In genomic region chr15:77181305-77182074, GRCh38 we compare ENCODE assay signal across 11 cellular contexts.
DNase-seq lines count a peak whose midpoint lies in the region; ATAC-seq lines count a peak whose summit lies in the region.
"Had no signal": no experiment of that assay in that cellular context is flagged by ENCODE, and none has a peak within 500 bp of the region (broad histone marks: within the 10 kb centered on the region; RNA-seq: fewer than 3 reads in every experiment).

No MANE protein-coding gene starts in this region.

- H3K27me3 Mint-ChIP-seq in activated CD4-positive, alpha-beta T cell treated with anti-CD3 and anti-CD28 coated beads, Interleukin-2, amount 10 ng/mL, durations not matched to agents 24 days and 14 days: no peaks in the 10 kb centered on the region
- no peaks in the 10 kb centered on the region for H3K27me3 Mint-ChIP-seq in stimulated activated naive B cell treated with anti-CD40 and anti-IgM and Interleukin-4, amounts not matched to agents 10 μg/mL and 1 μg/mL and 100 μg/mL, for 72 hours

- peaks cover 60% of the 10 kb centered on the region for H3K4me1 Mint-ChIP-seq in activated CD4-positive, alpha-beta T cell treated with anti-CD3 and anti-CD28 coated beads, Interleukin-2, amount 10 ng/mL, durations not matched to agents 24 days and 14 days
- H3K4me1 Mint-ChIP-seq in stimulated activated naive B cell treated with anti-CD40 and anti-IgM and Interleukin-4, amounts not matched to agents 10 μg/mL and 1 μg/mL and 100 μg/mL, for 72 hours: peaks cover 43 to 70% of the 10 kb centered on the region in 2 donors

- peak overlapping the region; percentile 24 for H3K4me3 Mint-ChIP-seq in activated CD4-positive, alpha-beta T cell treated with anti-CD3 and anti-CD28 coated beads, Interleukin-2, amount 10 ng/mL, durations not matched to agents 24 days and 14 days
- H3K4me3 Mint-ChIP-seq in stimulated activated naive B cell treated with anti-CD40 and anti-IgM and Interleukin-4, amounts not matched to agents 10 μg/mL and 1 μg/mL and 100 μg/mL, for 72 hours: peak overlapping the region; percentile 59 to 70

- H3K36me3 Mint-ChIP-seq in activated CD4-positive, alpha-beta T cell treated with anti-CD3 and anti-CD28 coated beads, Interleukin-2, amount 10 ng/mL, durations not matched to agents 24 days and 14 days (ENCODE audit: low read depth): peaks cover 10% of the 10 kb centered on the region
- H3K36me3 Mint-ChIP-seq in stimulated activated naive B cell treated with anti-CD40 and anti-IgM and Interleukin-4, amounts not matched to agents 10 μg/mL and 1 μg/mL and 100 μg/mL, for 72 hours: peaks cover 12 to 17% of the 10 kb centered on the region in 2 donors

- H3K27ac Mint-ChIP-seq in activated CD4-positive, alpha-beta T cell treated with anti-CD3 and anti-CD28 coated beads, Interleukin-2, amount 10 ng/mL, durations not matched to agents 24 days and 14 days: peak overlapping the region; percentile 40
- peak overlapping the region; percentile 93 for H3K27ac Mint-ChIP-seq in stimulated activated naive B cell treated with anti-CD40 and anti-IgM and Interleukin-4, amounts not matched to agents 10 μg/mL and 1 μg/mL and 100 μg/mL, for 72 hours

- H3K9me3 Mint-ChIP-seq in activated CD4-positive, alpha-beta T cell treated with anti-CD3 and anti-CD28 coated beads, Interleukin-2, amount 10 ng/mL, durations not matched to agents 24 days and 14 days: peaks cover 3% of the 10 kb centered on the region
- no peaks in the 10 kb centered on the region for H3K9me3 Mint-ChIP-seq in stimulated activated naive B cell treated with anti-CD40 and anti-IgM and Interleukin-4, amounts not matched to agents 10 μg/mL and 1 μg/mL and 100 μg/mL, for 72 hours

- peak; percentile 48 for ATAC-seq in HG02852 (IDR thresholded peaks at IDR 0.05; ENCODE audit: unreplicated experiment)
- ATAC-seq in stimulated activated naive B cell treated with anti-CD40 and anti-IgM and Interleukin-4, amounts not matched to agents 10 μg/mL and 1 μg/mL and 100 μg/mL, for 72 hours (replicated peaks): peak; percentile 80 to 85

- intact Hi-C loops in activated CD4-positive, alpha-beta T cell treated with anti-CD3 and anti-CD28 coated beads, Interleukin-2, amount 10 ng/mL, durations not matched to agents 24 days and 14 days (cut with micrococcal nuclease): no loop called here

- DNase-seq in activated CD4-positive, alpha-beta T cell treated with anti-CD3 and anti-CD28 coated beads, Interleukin-2, amount 10 ng/mL, durations not matched to agents 24 days and 14 days: peak; percentile 63
- no peak for DNase-seq in activated CD4-positive, alpha-beta T cell treated with anti-CD3 and anti-CD28 coated beads for 48 hours
- peak; percentile 70 for DNase-seq in RPMI8226
- DNase-seq in stimulated activated naive B cell treated with anti-CD40 and anti-IgM and Interleukin-4, amounts not matched to agents 10 μg/mL and 1 μg/mL and 100 μg/mL, for 72 hours: no peak
- DNase-seq in NCI-H1092 treated with DMSO at 0.1 percent for 48 hours (lab: John Stamatoyannopoulos, UW): no peak
- DNase-seq in COLO668 (lab: John Stamatoyannopoulos, UW; ENCODE audit: unreplicated experiment): no peak
- DNase-seq in AG20443 (ENCODE audit: low spot score): no peak
- DNase-seq: ACHN, activated gamma-delta T cell treated with Interleukin-2 at 50 U/mL for 16 hours, NCI-H748 treated with DMSO at 0.1 percent for 48 hours had no signal

Comparison
In these comparisons a context has a peak if more than half of its experiments do, and no peak if none do; other contexts are left out.
1. DNase-seq: peak in activated CD4-positive, alpha-beta T cell treated with anti-CD3 and anti-CD28 coated beads, Interleukin-2, amount 10 ng/mL, durations not matched to agents 24 days and 14 days (single experiment) and RPMI8226 (single experiment); none in activated CD4-positive, alpha-beta T cell treated with anti-CD3 and anti-CD28 coated beads for 48 hours (single experiment), stimulated activated naive B cell treated with anti-CD40 and anti-IgM and Interleukin-4, amounts not matched to agents 10 μg/mL and 1 μg/mL and 100 μg/mL, for 72 hours (single experiment), NCI-H1092 treated with DMSO at 0.1 percent for 48 hours (single experiment), COLO668 (single experiment) and AG20443 (single experiment).